ENCODE assay signal across 1 cellular context in the genomic region with DNA sequence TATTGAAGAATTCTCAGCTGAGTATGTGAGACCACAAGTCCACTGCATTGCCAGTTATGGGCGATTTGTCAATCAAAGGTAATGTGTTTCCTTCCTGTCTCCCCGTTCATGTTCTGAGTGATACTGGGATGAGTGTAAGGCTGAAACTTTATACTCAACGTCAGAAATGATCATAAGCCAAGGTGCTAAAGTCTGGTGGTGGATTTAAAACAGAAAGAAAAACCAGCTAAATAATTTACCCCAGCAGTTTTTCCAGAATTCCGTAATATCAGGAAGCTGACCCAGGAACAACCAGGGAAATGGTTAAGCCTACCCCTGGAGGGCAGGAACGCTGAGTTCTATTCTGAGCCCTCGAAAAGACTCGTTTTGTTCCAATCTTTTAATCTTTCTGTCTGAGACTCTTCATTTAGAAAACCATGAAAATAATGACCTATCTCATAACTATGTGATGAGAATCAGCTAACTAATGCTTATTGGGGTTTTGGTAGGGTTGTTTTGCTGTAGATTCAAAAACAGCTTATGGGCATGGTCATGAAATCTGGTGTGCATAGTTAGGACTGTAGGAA.
TF ChIP-seq lines count a peak whose summit lies in the region.

No MANE protein-coding gene starts in this region.

TF ChIP-seq in SK-N-SH, 30 proteins besides CTCF, POLR2A, EP300 and RAD21 (continued from another document):
- TF ChIP-seq POLR2AphosphoS5 (IDR thresholded peaks at IDR 0.05; ENCODE audit: low read depth, low read length), result no peak
- no peak for TF ChIP-seq RCOR1 (IDR thresholded peaks at IDR 0.05; ENCODE audit: low read length)
- TF ChIP-seq, protein P1, sequence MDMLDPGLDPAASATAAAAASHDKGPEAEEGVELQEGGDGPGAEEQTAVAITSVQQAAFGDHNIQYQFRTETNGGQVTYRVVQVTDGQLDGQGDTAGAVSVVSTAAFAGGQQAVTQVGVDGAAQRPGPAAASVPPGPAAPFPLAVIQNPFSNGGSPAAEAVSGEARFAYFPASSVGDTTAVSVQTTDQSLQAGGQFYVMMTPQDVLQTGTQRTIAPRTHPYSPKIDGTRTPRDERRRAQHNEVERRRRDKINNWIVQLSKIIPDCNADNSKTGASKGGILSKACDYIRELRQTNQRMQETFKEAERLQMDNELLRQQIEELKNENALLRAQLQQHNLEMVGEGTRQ (IDR thresholded peaks at IDR 0.05; ENCODE audit: borderline replicate concordance, low read depth, low read length), result no peak
- TF ChIP-seq TEAD4 (IDR thresholded peaks at IDR 0.05; ENCODE audit: borderline replicate concordance, insufficient read depth), result peak; percentile 50; the same call in 1 of the 2 replicates
- no peak for TF ChIP-seq CHD2 (IDR thresholded peaks at IDR 0.05; ENCODE audit: low read length, partially characterized antibody)
